17 cellular contexts compared by ENCODE assay signal in genomic region chr1:51788938-51789337, GRCh38.
DNase-seq lines count a peak whose midpoint lies in the region; ATAC-seq, FAIRE-seq and TF ChIP-seq lines count a peak whose summit lies in the region.
"Had no signal": no experiment of that assay in that cellular context is flagged by ENCODE, and none has a peak within 500 bp of the region (broad histone marks: within the 10 kb centered on the region; RNA-seq: fewer than 3 reads in every experiment).

No MANE protein-coding gene starts in this region.

- H4K20me1 ChIP-seq in HepG2 (ENCODE audit: insufficient read depth, low read length), result no peaks in the 10 kb centered on the region

- H3K27ac Mint-ChIP-seq in HFFc6 (peak overlapping the region; percentile 10; the same call in 1 of the 2 replicates), type B pancreatic cell (peak overlapping the region; percentile 8)
- peak overlapping the region; percentile 12 for H3K27ac Mint-ChIP-seq in activated naive CD8-positive, alpha-beta T cell treated with anti-CD3 and anti-CD28 coated beads, Interleukin-2, amount 50 U/mL, for 24 hours

- 85% methylated on average over 2 of the region's 2 CpGs for WGBS in HepG2 (ENCODE audit: low lambda C conversion rate)
- 64% methylated on average over 2 of the region's 2 CpGs for WGBS in right lobe of liver (ENCODE audit: insufficient coverage, low coverage, low lambda C conversion rate, missing lambda C conversion rate)

- H3K4me3 ChIP-seq in HepG2 (replicated peaks in 1 of 3; ENCODE audit: insufficient read depth in 1 of 3, low read depth in 2 of 3, low read length in 3 of 3), result no peak overlapping the region
- no peak overlapping the region for H3K4me3 ChIP-seq in right lobe of liver

- H3K9me3 ChIP-seq in HepG2 (ENCODE audit: low read length), result no peaks in the 10 kb centered on the region
- H3K9me3 ChIP-seq in right lobe of liver, result no peaks in the 10 kb centered on the region

- H3K36me3 ChIP-seq in HepG2 (replicated peaks in 1 of 2; ENCODE audit: control insufficient read depth in 1 of 2, insufficient read depth in 2 of 2, low read length in 2 of 2) (peaks cover 39 to 86% of the 10 kb centered on the region in 2 experiments), right lobe of liver (peaks cover 8 to 92% (median 54%) of the 10 kb centered on the region in 4 donors)

- H3K4me1 ChIP-seq in HepG2 (ENCODE audit: insufficient read depth, low read length), result no peaks in the 10 kb centered on the region
- H3K4me1 ChIP-seq in right lobe of liver, result peaks cover 0 to 13% (median 3%) of the 10 kb centered on the region in 4 donors

- peaks cover 3% of the 10 kb centered on the region for H3K27me3 Mint-ChIP-seq in HFFc6 (ENCODE audit: insufficient read depth)
- no peaks in the 10 kb centered on the region for H3K27me3 Mint-ChIP-seq in activated naive CD8-positive, alpha-beta T cell treated with anti-CD3 and anti-CD28 coated beads, Interleukin-2, amount 50 U/mL, for 24 hours
- H3K27me3 Mint-ChIP-seq in type B pancreatic cell, result no peaks in the 10 kb centered on the region

- TF ChIP-seq EP300 in HepG2 (IDR thresholded peaks at IDR 0.05; ENCODE audit: low read depth in 2 of 2, low read length in 2 of 2) (no peak), HepG2 (CRISPR knock-in tag; IDR thresholded peaks at IDR 0.05; ENCODE audit: borderline replicate concordance) (no peak)

- in situ Hi-C loops in HepG2 (cut with HindIII; ENCODE audit: extremely low pct_ligation_motif_present, low pct_unique_long_range_greater_than_20kb), result no loop called here

- H3K79me2 ChIP-seq in HepG2 (ENCODE audit: insufficient read depth, low read length), result no peaks in the 10 kb centered on the region

- TF ChIP-seq POLR2A in HepG2 (IDR thresholded peaks at IDR 0.05; ENCODE audit: insufficient read depth in 1 of 2, low read depth in 2 of 2, low read length in 2 of 2) (no peak), right lobe of liver (IDR thresholded peaks at IDR 0.05) (no peak)

- H3K4me3 Mint-ChIP-seq in HFFc6 (no peak overlapping the region), type B pancreatic cell (no peak overlapping the region)
- no peak overlapping the region for H3K4me3 Mint-ChIP-seq in activated naive CD8-positive, alpha-beta T cell treated with anti-CD3 and anti-CD28 coated beads, Interleukin-2, amount 50 U/mL, for 24 hours

- intact Hi-C loops in HepG2 (cut with micrococcal nuclease; ENCODE audit: unreplicated experiment) (no loop called here), right lobe of liver (cut with DNase I) (no loop called here)

- H3K36me3 Mint-ChIP-seq in HFFc6 (ENCODE audit: low read depth) (peaks cover 74% of the 10 kb centered on the region), type B pancreatic cell (peaks cover 60% of the 10 kb centered on the region)
- peaks cover 51% of the 10 kb centered on the region for H3K36me3 Mint-ChIP-seq in activated naive CD8-positive, alpha-beta T cell treated with anti-CD3 and anti-CD28 coated beads, Interleukin-2, amount 50 U/mL, for 24 hours (ENCODE audit: low read depth)

- no peak for ATAC-seq in HepG2
- no peak for ATAC-seq in right lobe of liver
- no peak for ATAC-seq in activated naive CD8-positive, alpha-beta T cell treated with anti-CD3 and anti-CD28 coated beads, Interleukin-2, amount 50 U/mL, for 24 hours

- H2AFZ ChIP-seq in HepG2 (ENCODE audit: low read length), result no peak overlapping the region

- no peaks in the 10 kb centered on the region for H3K9me3 Mint-ChIP-seq in HFFc6
- no peaks in the 10 kb centered on the region for H3K9me3 Mint-ChIP-seq in activated naive CD8-positive, alpha-beta T cell treated with anti-CD3 and anti-CD28 coated beads, Interleukin-2, amount 50 U/mL, for 24 hours
- no peaks in the 10 kb centered on the region for H3K9me3 Mint-ChIP-seq in type B pancreatic cell

- CTCF ChIA-PET in HepG2 (lab: Yijun Ruan, JAX; ENCODE audit: low intra/inter-chr PET ratio, low total read pairs), result no interaction called here

- H3K4me2 ChIP-seq in HepG2 (ENCODE audit: low read depth, low read length), result no peak overlapping the region
- H3K4me2 ChIP-seq: KMS-11 had no signal

- no peak for TF ChIP-seq RAD21 in HepG2 (CRISPR knock-in tag; IDR thresholded peaks at IDR 0.05)

- H3K27me3 ChIP-seq in HepG2 (ENCODE audit: control insufficient read depth in 1 of 2, insufficient read depth in 2 of 2, low read length in 2 of 2) (no peaks in the 10 kb centered on the region), right lobe of liver (no peaks in the 10 kb centered on the region)

- POLR2A ChIA-PET in HepG2 (lab: Yijun Ruan, JAX), result no interaction called here

- no peak for FAIRE-seq in HepG2 (lab: Jason Lieb, UNC)
- FAIRE-seq: H54 had no signal

- BruUV-seq in HepG2 (replicated peaks; lab: Mats Ljungman, UMichigan), result no TSS peak

- DNase-seq in HepG2 (ENCODE audit: low spot score) (no peak), right lobe of liver (no peak), HFFc6 (no peak), type B pancreatic cell (ENCODE audit: extremely low spot score, unreplicated experiment) (no peak), amygdala (lab: John Stamatoyannopoulos, UW) (no peak), NCI-H1694 treated with DMSO at 0.1 percent for 48 hours (lab: John Stamatoyannopoulos, UW) (no peak)
- no peak for DNase-seq in activated naive CD8-positive, alpha-beta T cell treated with anti-CD3 and anti-CD28 coated beads, Interleukin-2, amount 50 U/mL, for 24 hours
- DNase-seq: ACHN, DMS79 treated with DMSO at 0.1 percent for 48 hours, NCI-H1417 treated with DMSO at 0.1 percent for 48 hours, NCI-H1930, NCI-H226, NCI-H524, NCI-H82 had no signal

- peaks cover 54% of the 10 kb centered on the region for H3K4me1 Mint-ChIP-seq in HFFc6 (ENCODE audit: low read depth)
- peaks cover 11% of the 10 kb centered on the region for H3K4me1 Mint-ChIP-seq in activated naive CD8-positive, alpha-beta T cell treated with anti-CD3 and anti-CD28 coated beads, Interleukin-2, amount 50 U/mL, for 24 hours
- H3K4me1 Mint-ChIP-seq in type B pancreatic cell (ENCODE audit: unreplicated experiment), result no peaks in the 10 kb centered on the region

- no peak for TF ChIP-seq CTCF in HepG2 (CRISPR knock-in tag; IDR thresholded peaks at IDR 0.05)
- no peak for TF ChIP-seq CTCF in right lobe of liver (IDR thresholded peaks at IDR 0.05)
- no peak for TF ChIP-seq CTCF in HFFc6 (IDR thresholded peaks at IDR 0.05)
- TF ChIP-seq CTCF in type B pancreatic cell (conservative IDR thresholded peaks at IDR 0.05), result no peak

- H3K9ac ChIP-seq in HepG2 (ENCODE audit: insufficient read depth, low read depth, low read length), result no peak overlapping the region
- H3K9ac ChIP-seq: KMS-11 had no signal

- H3K27ac ChIP-seq in HepG2 (ENCODE audit: extremely low read length, insufficient read depth, low read length), result no peak overlapping the region
- no peak overlapping the region for H3K27ac ChIP-seq in right lobe of liver
- H3K27ac ChIP-seq: C4-2B, KMS-11 had no signal

TF ChIP-seq in HepG2, 621 proteins besides CTCF, POLR2A, EP300 and RAD21:
- TF ChIP-seq THAP11 (CRISPR knock-in tag; IDR thresholded peaks at IDR 0.05), result no peak
- TF ChIP-seq RBM22 (optimal IDR thresholded peaks at IDR 0.05; ENCODE audit: low read length), result peak; percentile 28
